Comparison of ENCODE assay signal across 8 cellular contexts in the genomic region with DNA sequence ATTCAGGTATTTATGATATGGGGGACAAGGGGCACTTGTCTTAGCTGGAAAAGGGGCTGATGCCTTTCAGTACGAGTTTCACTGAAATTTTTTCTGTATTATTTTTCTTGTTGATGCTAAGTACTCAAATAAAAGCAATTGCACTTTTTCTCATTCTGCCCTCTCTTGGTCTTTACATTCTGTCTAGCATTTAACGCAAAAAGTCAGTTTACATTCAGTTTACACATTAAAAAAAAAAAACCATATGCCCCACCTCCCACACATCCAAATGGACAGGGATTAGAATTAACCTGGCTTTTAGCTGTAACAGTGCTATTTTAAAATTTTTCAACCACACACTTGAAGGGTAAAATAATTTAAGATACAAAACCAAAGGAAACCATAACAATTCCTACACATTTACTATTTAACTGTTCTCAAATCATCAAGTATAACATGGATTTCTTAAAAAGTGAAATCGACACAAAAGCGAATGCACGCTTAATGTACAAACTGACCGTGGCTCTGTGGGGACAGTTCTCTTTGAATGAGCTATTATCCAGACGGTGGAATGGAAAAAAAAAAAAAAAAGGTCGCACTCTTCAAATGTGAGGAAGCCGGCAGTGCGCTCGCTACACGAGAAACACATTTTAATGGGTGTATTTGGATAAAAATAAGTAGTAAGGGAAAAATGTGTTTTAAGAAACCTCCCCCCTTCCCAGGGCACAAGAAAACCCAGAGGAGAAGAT. TPM values are rescaled to one million over a fixed set of nuclear protein-coding genes. Genes with fewer than 3 reads are reported as not detected.
A peak's percentile ranks its signal among the peaks of the same experiment; 100 is the strongest.
DNase-seq lines count a peak whose midpoint lies in the region; ATAC-seq and TF ChIP-seq lines count a peak whose summit lies in the region.

No MANE protein-coding gene starts in this region.

- H3K79me2 ChIP-seq in GM23338 (replicated peaks; ENCODE audit: insufficient read depth), result peaks cover 58% of the 10 kb centered on the region

- H4K20me1 ChIP-seq in GM23338 (replicated peaks; ENCODE audit: insufficient read depth), result peaks cover 8% of the 10 kb centered on the region

- H3K9me2 ChIP-seq in GM23338 (ENCODE audit: insufficient read depth), result no peaks in the 10 kb centered on the region

- H3K9ac ChIP-seq in iPS-15b (ENCODE audit: low read depth, low read length) (no peak overlapping the region), stomach smooth muscle (ENCODE audit: low read length in 2 of 2) (peak overlapping the region in 1 of 2 donors; percentile 59)

- BruUV-seq in A673 (replicated peaks; lab: Mats Ljungman, UMichigan), result TSS peak; percentile 44

- DNase-seq in A673 (ENCODE audit: low spot score) (peak; percentile 6), GM23338 (ENCODE audit: low spot score) (no peak)
- DNase-seq in activated T-helper 1 cell treated with anti-CD3 and anti-CD28 coated beads, Interleukin-12 subunit alpha, Interleukin-12 subunit beta, Interleukin-2, Interleukin-4 antibody, amounts not matched to agents 30 ng/mL and 10 ng/mL and 1 ng/mL, durations not matched to agents 14 hours and 24 hours and 36 hours (ENCODE audit: low spot score), result no peak
- no peak for DNase-seq in stimulated activated CD8-positive, alpha-beta memory T cell treated with anti-CD3 and anti-CD28 coated beads, Interleukin-4, amount 100 ng/mL, for 48 hours
- no peak for DNase-seq in effector CD4-positive, alpha-beta T cell

- ATAC-seq in GM23338 (no peak), HG03457 (IDR thresholded peaks at IDR 0.05; ENCODE audit: unreplicated experiment) (no peak)

- H3F3A ChIP-seq in GM23338 (replicated peaks; ENCODE audit: low read depth), result no peaks in the 10 kb centered on the region

- H3K4me3 ChIP-seq in A673 (ENCODE audit: low read depth, low read length, poor library complexity, severe bottlenecking) (peak overlapping the region; percentile 67), GM23338 (peak overlapping the region; percentile 76), iPS-15b (ENCODE audit: low read depth, low read length) (peak overlapping the region; percentile 74), stomach smooth muscle (ENCODE audit: low read length in 2 of 2) (peak overlapping the region; percentile 72 to 80)

- H3K27me3 ChIP-seq in A673 (replicated peaks; ENCODE audit: insufficient read depth, low read depth, low read length, poor library complexity), result no peaks in the 10 kb centered on the region
- H3K27me3 ChIP-seq in GM23338 (ENCODE audit: insufficient read depth), result no peaks in the 10 kb centered on the region
- no peaks in the 10 kb centered on the region for H3K27me3 ChIP-seq in iPS-15b (ENCODE audit: control insufficient read depth, insufficient read depth, low read length)
- peaks cover 0 to 9% of the 10 kb centered on the region in 2 donors for H3K27me3 ChIP-seq in stomach smooth muscle (ENCODE audit: control insufficient read depth in 1 of 2, insufficient read depth in 2 of 2, low read length in 2 of 2)

- peak overlapping the region; percentile 79 for H3K4me2 ChIP-seq in GM23338

- H3K27ac ChIP-seq in A673 (ENCODE audit: low read depth, low read length, poor library complexity, severe bottlenecking) (no peak overlapping the region), GM23338 (ENCODE audit: low read depth) (no peak overlapping the region), stomach smooth muscle (ENCODE audit: low read length) (no peak overlapping the region)

- no peaks in the 10 kb centered on the region; the same call in 2 of the 3 replicates for H3K36me3 Mint-ChIP-seq in GM23338 (ENCODE audit: low read depth)
- H3K36me3 Mint-ChIP-seq in activated T-helper 1 cell treated with anti-CD3 and anti-CD28 coated beads, Interleukin-12 subunit alpha, Interleukin-12 subunit beta, Interleukin-2, Interleukin-4 antibody, amounts not matched to agents 30 ng/mL and 10 ng/mL and 1 ng/mL, durations not matched to agents 14 hours and 24 hours and 36 hours (ENCODE audit: low read depth), result no peaks in the 10 kb centered on the region

- no peaks in the 10 kb centered on the region for H3K27me3 Mint-ChIP-seq in GM23338 (ENCODE audit: insufficient read depth, low read depth, poor library complexity)
- H3K27me3 Mint-ChIP-seq in activated T-helper 1 cell treated with anti-CD3 and anti-CD28 coated beads, Interleukin-12 subunit alpha, Interleukin-12 subunit beta, Interleukin-2, Interleukin-4 antibody, amounts not matched to agents 30 ng/mL and 10 ng/mL and 1 ng/mL, durations not matched to agents 14 hours and 24 hours and 36 hours (ENCODE audit: insufficient read depth), result peaks cover 8% of the 10 kb centered on the region

- intact Hi-C loops in A673 (cut with micrococcal nuclease; ENCODE audit: unreplicated experiment), result loop anchor here (5.0 kb wide), 2 partner anchors 94 to 154 kb away; no protein-coding TSS in a partner anchor
- intact Hi-C loops in activated T-helper 1 cell treated with anti-CD3 and anti-CD28 coated beads, Interleukin-12 subunit alpha, Interleukin-12 subunit beta, Interleukin-2, Interleukin-4 antibody, amounts not matched to agents 30 ng/mL and 10 ng/mL and 1 ng/mL, durations not matched to agents 14 hours and 24 hours and 36 hours (cut with micrococcal nuclease), result loop anchor here (2.0 to 10.0 kb wide), 6 partner anchors 91 to 1366 kb away; a partner anchor contains a TSS

- no peak for TF ChIP-seq CTCF in A673 (conservative IDR thresholded peaks at IDR 0.05; ENCODE audit: low read depth, low read length)
- no peak for TF ChIP-seq CTCF in GM23338 (conservative IDR thresholded peaks at IDR 0.05; ENCODE audit: low read depth in 2 of 2)

- H3K9me3 ChIP-seq in A673 (ENCODE audit: low read depth, low read length, poor library complexity, severe bottlenecking), result no peaks in the 10 kb centered on the region
- no peaks in the 10 kb centered on the region for H3K9me3 ChIP-seq in iPS-15b (ENCODE audit: control insufficient read depth, insufficient read depth, low read length)
- no peaks in the 10 kb centered on the region for H3K9me3 ChIP-seq in stomach smooth muscle (ENCODE audit: control insufficient read depth in 2 of 2, low read length in 2 of 2)

- H3K4me3 Mint-ChIP-seq in GM23338, result peak overlapping the region; percentile 93
- H3K4me3 Mint-ChIP-seq in activated T-helper 1 cell treated with anti-CD3 and anti-CD28 coated beads, Interleukin-12 subunit alpha, Interleukin-12 subunit beta, Interleukin-2, Interleukin-4 antibody, amounts not matched to agents 30 ng/mL and 10 ng/mL and 1 ng/mL, durations not matched to agents 14 hours and 24 hours and 36 hours, result peak overlapping the region; percentile 91

- peak overlapping the region; percentile 70; the same call in 1 of the 2 replicates for H3K27ac Mint-ChIP-seq in GM23338
- H3K27ac Mint-ChIP-seq in activated T-helper 1 cell treated with anti-CD3 and anti-CD28 coated beads, Interleukin-12 subunit alpha, Interleukin-12 subunit beta, Interleukin-2, Interleukin-4 antibody, amounts not matched to agents 30 ng/mL and 10 ng/mL and 1 ng/mL, durations not matched to agents 14 hours and 24 hours and 36 hours, result peak overlapping the region; percentile 84

- CTCF ChIA-PET in A673 (lab: Charles Lee), result no interaction called here

- POLR2A ChIA-PET in A673 (lab: Charles Lee; ENCODE audit: low non-redundant PET), result interaction anchor here (0.6 to 0.7 kb wide), 2 partner anchors 19 to 103 kb away, joined by 3 to 6 read pairs; no protein-coding TSS in a partner anchor

- H3K36me3 ChIP-seq in A673 (ENCODE audit: insufficient read depth, low read length, poor library complexity, severe bottlenecking) (no peaks in the 10 kb centered on the region), GM23338 (ENCODE audit: insufficient read depth) (no peaks in the 10 kb centered on the region), iPS-15b (ENCODE audit: control insufficient read depth, insufficient read depth, low read length) (no peaks in the 10 kb centered on the region), stomach smooth muscle (ENCODE audit: control insufficient read depth in 2 of 2, insufficient read depth in 2 of 2, low read length in 2 of 2) (no peaks in the 10 kb centered on the region)

- H3K9me3 Mint-ChIP-seq in GM23338, result no peaks in the 10 kb centered on the region
- H3K9me3 Mint-ChIP-seq in activated T-helper 1 cell treated with anti-CD3 and anti-CD28 coated beads, Interleukin-12 subunit alpha, Interleukin-12 subunit beta, Interleukin-2, Interleukin-4 antibody, amounts not matched to agents 30 ng/mL and 10 ng/mL and 1 ng/mL, durations not matched to agents 14 hours and 24 hours and 36 hours, result no peaks in the 10 kb centered on the region

- no peak overlapping the region for H2AFZ ChIP-seq in GM23338

- H3K4me1 Mint-ChIP-seq in GM23338, result peaks cover 62% of the 10 kb centered on the region
- H3K4me1 Mint-ChIP-seq in activated T-helper 1 cell treated with anti-CD3 and anti-CD28 coated beads, Interleukin-12 subunit alpha, Interleukin-12 subunit beta, Interleukin-2, Interleukin-4 antibody, amounts not matched to agents 30 ng/mL and 10 ng/mL and 1 ng/mL, durations not matched to agents 14 hours and 24 hours and 36 hours (ENCODE audit: low read depth), result peaks cover 37% of the 10 kb centered on the region

- peaks cover 7% of the 10 kb centered on the region for H3K4me1 ChIP-seq in A673 (ENCODE audit: insufficient read depth, low read length, poor library complexity, severe bottlenecking)
- peaks cover 61% of the 10 kb centered on the region for H3K4me1 ChIP-seq in GM23338 (ENCODE audit: insufficient read depth)
- peaks cover 42% of the 10 kb centered on the region for H3K4me1 ChIP-seq in iPS-15b (ENCODE audit: control insufficient read depth, insufficient read depth, low read length)
- no peaks in the 10 kb centered on the region for H3K4me1 ChIP-seq in stomach smooth muscle (ENCODE audit: control insufficient read depth, insufficient read depth, low read length)

RNA-seq across cellular contexts. Expression of a gene that starts 1.4 kb away (rescaled TPM):
- total RNA-seq in A673 (2021), result 11.6 and 13.0 TPM in 2 replicates
- 31.3 and 32.5 TPM in 2 replicates for total RNA-seq in GM23338 (2014; rRNA removed; shearing (Covaris generic))
- 12.4 and 16.9 TPM in 2 replicates for polyA plus RNA-seq in GM23338 (2016; fragmentation: Nextera tagmentation; extraction: Ambion mirVana)
- 11.9 and 14.1 TPM in 2 replicates for total RNA-seq in activated T-helper 1 cell treated with anti-CD3 and anti-CD28 coated beads, Interleukin-12 subunit alpha, Interleukin-12 subunit beta, Interleukin-2, Interleukin-4 antibody, amounts not matched to agents 30 ng/mL and 10 ng/mL and 1 ng/mL, durations not matched to agents 14 hours and 24 hours and 36 hours

RNA-seq across cellular contexts. Expression of a gene that starts 42.1 kb away (rescaled TPM):
- 0.13 and 0.70 TPM in 2 replicates for total RNA-seq in A673 (2021)
- total RNA-seq in GM23338 (2014; rRNA removed; shearing (Covaris generic)), result 0.19 and 0.31 TPM in 2 replicates
- polyA plus RNA-seq in GM23338 (2016; fragmentation: Nextera tagmentation; extraction: Ambion mirVana), result not detected in 2 replicates
- total RNA-seq in activated T-helper 1 cell treated with anti-CD3 and anti-CD28 coated beads, Interleukin-12 subunit alpha, Interleukin-12 subunit beta, Interleukin-2, Interleukin-4 antibody, amounts not matched to agents 30 ng/mL and 10 ng/mL and 1 ng/mL, durations not matched to agents 14 hours and 24 hours and 36 hours, result not detected in 2 replicates
